Comparison of ENCODE assay signal across 1 cellular context in genomic region chr1:28249879-28250295, GRCh38.
TF ChIP-seq lines count a peak whose summit lies in the region.

No MANE protein-coding gene starts in this region.

TF ChIP-seq in GM12878, 131 proteins besides CTCF, POLR2A, EP300 and RAD21:
- no peak for TF ChIP-seq ASH2L (IDR thresholded peaks at IDR 0.05; ENCODE audit: borderline replicate concordance, low read depth)
- no peak for TF ChIP-seq SIX5 (IDR thresholded peaks at IDR 0.05; ENCODE audit: low read depth, low read length, severe bottlenecking)
- TF ChIP-seq HSF1 (IDR thresholded peaks at IDR 0.05; ENCODE audit: low read depth, low read length) = no peak
- no peak for TF ChIP-seq BMI1 (IDR thresholded peaks at IDR 0.05; ENCODE audit: borderline replicate concordance)
- no peak for TF ChIP-seq SKIL (IDR thresholded peaks at IDR 0.05; ENCODE audit: low read depth, poor library complexity, severe bottlenecking)
- TF ChIP-seq TBL1XR1 (IDR thresholded peaks at IDR 0.05; ENCODE audit: low read depth, low read length) = no peak
- no peak for TF ChIP-seq HDGF (IDR thresholded peaks at IDR 0.05)
- TF ChIP-seq ZBTB40 (IDR thresholded peaks at IDR 0.05; ENCODE audit: borderline replicate concordance) = no peak
- TF ChIP-seq MLLT1 (IDR thresholded peaks at IDR 0.05) = no peak
- TF ChIP-seq SPI1 (IDR thresholded peaks at IDR 0.05; ENCODE audit: borderline replicate concordance, insufficient read depth, low read depth, low read length) = no peak
- no peak for TF ChIP-seq SMAD5 (IDR thresholded peaks at IDR 0.05; ENCODE audit: low read depth)
- no peak for TF ChIP-seq BACH1 (IDR thresholded peaks at IDR 0.05; ENCODE audit: borderline replicate concordance)
- no peak for TF ChIP-seq NFIC (IDR thresholded peaks at IDR 0.05; ENCODE audit: low read depth, low read length)
- TF ChIP-seq PKNOX1 (IDR thresholded peaks at IDR 0.05) = no peak
- TF ChIP-seq ATF3 (IDR thresholded peaks at IDR 0.05; ENCODE audit: borderline replicate concordance, extremely low read depth, low read depth, low read length) = no peak
- TF ChIP-seq CBFB (IDR thresholded peaks at IDR 0.05; ENCODE audit: low read depth) = no peak
- no peak for TF ChIP-seq ESRRA (IDR thresholded peaks at IDR 0.05; ENCODE audit: low read length)
- TF ChIP-seq SMARCA5 (IDR thresholded peaks at IDR 0.05) = no peak
- TF ChIP-seq ZNF274 (IDR thresholded peaks at IDR 0.05; ENCODE audit: insufficient read depth, insufficient read length) = no peak
